8 cellular contexts compared by ENCODE assay signal in the genomic region with DNA sequence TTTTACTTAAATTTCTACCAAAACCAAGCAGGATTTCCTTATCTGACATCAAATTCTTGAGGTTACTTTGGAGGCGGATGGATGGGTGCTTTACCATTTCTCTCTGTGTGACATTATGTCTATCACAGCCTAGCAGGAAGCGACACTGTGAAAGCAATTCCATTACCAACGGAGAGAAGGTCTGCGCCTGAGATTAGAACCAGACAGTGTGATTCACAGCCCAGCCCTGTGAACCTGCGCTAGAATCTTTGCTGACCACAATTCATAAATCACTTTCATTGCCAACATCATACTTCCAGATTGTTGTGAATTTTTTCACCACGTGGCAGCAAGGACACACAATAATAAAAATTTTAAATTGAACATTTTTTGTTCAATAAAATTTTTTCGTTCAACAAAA.
DNase-seq lines count a peak whose midpoint lies in the region; ATAC-seq and TF ChIP-seq lines count a peak whose summit lies in the region.

No MANE protein-coding gene starts in this region.

- peaks cover 0 to 15% (median 0%) of the 10 kb centered on the region in 11 donors for H3K9me3 ChIP-seq in heart right ventricle

- TF ChIP-seq CTCF in heart right ventricle (IDR thresholded peaks at IDR 0.05) (no peak), mesothelial cell of epicardium (IDR thresholded peaks at IDR 0.05; ENCODE audit: unreplicated experiment) (no peak)

- H3K27ac Mint-ChIP-seq in activated naive CD4-positive, alpha-beta T cell treated with anti-CD3 and anti-CD28 coated beads, Interleukin-2, amount 50 U/mL, for 24 hours: peak overlapping the region; percentile 96
- peak overlapping the region; percentile 88 for H3K27ac Mint-ChIP-seq in mesothelial cell of epicardium
- peak overlapping the region; percentile 36 to 77 for H3K27ac Mint-ChIP-seq in stimulated activated naive CD8-positive, alpha-beta T cell treated with anti-CD3 and anti-CD28 coated beads, Interleukin-15, amount 100 ng/mL, for 72 hours

- intact Hi-C loops in heart right ventricle (cut with DNase I) (loop anchor here in 2 of 10 donors (5.0 to 10.0 kb wide), 3 partner anchors 111 to 1766 kb away; a partner anchor contains a TSS), cardiac septum (cut with DNase I) (no loop called here)

- peaks cover 75% of the 10 kb centered on the region for H3K4me1 Mint-ChIP-seq in activated naive CD4-positive, alpha-beta T cell treated with anti-CD3 and anti-CD28 coated beads, Interleukin-2, amount 50 U/mL, for 24 hours
- H3K4me1 Mint-ChIP-seq in mesothelial cell of epicardium: peaks cover 37% of the 10 kb centered on the region
- H3K4me1 Mint-ChIP-seq in stimulated activated naive CD8-positive, alpha-beta T cell treated with anti-CD3 and anti-CD28 coated beads, Interleukin-15, amount 100 ng/mL, for 72 hours: peaks cover 82% of the 10 kb centered on the region

- H3K4me3 Mint-ChIP-seq in activated naive CD4-positive, alpha-beta T cell treated with anti-CD3 and anti-CD28 coated beads, Interleukin-2, amount 50 U/mL, for 24 hours: peak overlapping the region; percentile 69
- H3K4me3 Mint-ChIP-seq in mesothelial cell of epicardium: no peak overlapping the region
- peak overlapping the region; percentile 32 to 77 for H3K4me3 Mint-ChIP-seq in stimulated activated naive CD8-positive, alpha-beta T cell treated with anti-CD3 and anti-CD28 coated beads, Interleukin-15, amount 100 ng/mL, for 72 hours

- no peaks in the 10 kb centered on the region for H3K9me3 Mint-ChIP-seq in activated naive CD4-positive, alpha-beta T cell treated with anti-CD3 and anti-CD28 coated beads, Interleukin-2, amount 50 U/mL, for 24 hours
- H3K9me3 Mint-ChIP-seq in mesothelial cell of epicardium: peaks cover 12% of the 10 kb centered on the region
- H3K9me3 Mint-ChIP-seq in stimulated activated naive CD8-positive, alpha-beta T cell treated with anti-CD3 and anti-CD28 coated beads, Interleukin-15, amount 100 ng/mL, for 72 hours: peaks cover 8% of the 10 kb centered on the region in 2 donors

- 63 to 64% methylated on average over 7 of the region's 7 CpGs for WGBS in heart right ventricle, 2 donors

- no peaks in the 10 kb centered on the region for H3K27me3 Mint-ChIP-seq in activated naive CD4-positive, alpha-beta T cell treated with anti-CD3 and anti-CD28 coated beads, Interleukin-2, amount 50 U/mL, for 24 hours
- H3K27me3 Mint-ChIP-seq in mesothelial cell of epicardium (ENCODE audit: low read depth): no peaks in the 10 kb centered on the region
- no peaks in the 10 kb centered on the region for H3K27me3 Mint-ChIP-seq in stimulated activated naive CD8-positive, alpha-beta T cell treated with anti-CD3 and anti-CD28 coated beads, Interleukin-15, amount 100 ng/mL, for 72 hours

- H3K4me3 ChIP-seq in heart right ventricle: no peak overlapping the region

- H3K36me3 Mint-ChIP-seq in activated naive CD4-positive, alpha-beta T cell treated with anti-CD3 and anti-CD28 coated beads, Interleukin-2, amount 50 U/mL, for 24 hours: no peaks in the 10 kb centered on the region
- H3K36me3 Mint-ChIP-seq in mesothelial cell of epicardium: no peaks in the 10 kb centered on the region

- peaks cover 8 to 53% (median 26%) of the 10 kb centered on the region in 9 donors for H3K4me1 ChIP-seq in heart right ventricle

- no peaks in the 10 kb centered on the region for H3K27me3 ChIP-seq in heart right ventricle

- ATAC-seq in heart right ventricle (no peak), HG03159 (IDR thresholded peaks at IDR 0.05; ENCODE audit: unreplicated experiment) (no peak), HG02610 (IDR thresholded peaks at IDR 0.05; ENCODE audit: unreplicated experiment) (no peak)
- peak; percentile 91 for ATAC-seq in stimulated activated naive CD8-positive, alpha-beta T cell treated with anti-CD3 and anti-CD28 coated beads, Interleukin-15, amount 100 ng/mL, for 72 hours

- DNase-seq in heart right ventricle (no peak), cardiac septum (ENCODE audit: low spot score) (no peak), mesothelial cell of epicardium (ENCODE audit: low spot score in 2 of 2, unreplicated experiment in 2 of 2) (no peak), ecto neural progenitor cell (ENCODE audit: low spot score) (no peak)
- peak; percentile 30 to 67 for DNase-seq in stimulated activated naive CD8-positive, alpha-beta T cell treated with anti-CD3 and anti-CD28 coated beads, Interleukin-15, amount 100 ng/mL, for 72 hours

- peak overlapping the region; percentile 19 to 81 (median 72) for H3K27ac ChIP-seq in heart right ventricle

- H3K36me3 ChIP-seq in heart right ventricle: no peaks in the 10 kb centered on the region

Comparison
In these comparisons a context has a peak if more than half of its experiments do, and no peak if none do; other contexts are left out.
1. DNase-seq: peak in stimulated activated naive CD8-positive, alpha-beta T cell treated with anti-CD3 and anti-CD28 coated beads, Interleukin-15, amount 100 ng/mL, for 72 hours (2 of 2); none in heart right ventricle (0 of 2), cardiac septum (single experiment), mesothelial cell of epicardium (0 of 2) and ecto neural progenitor cell (single experiment).
2. Peak in every context shown above with its lines, with median percentiles within 50 percentile points of each other: H3K27ac Mint-ChIP-seq.